In the genomic region with DNA sequence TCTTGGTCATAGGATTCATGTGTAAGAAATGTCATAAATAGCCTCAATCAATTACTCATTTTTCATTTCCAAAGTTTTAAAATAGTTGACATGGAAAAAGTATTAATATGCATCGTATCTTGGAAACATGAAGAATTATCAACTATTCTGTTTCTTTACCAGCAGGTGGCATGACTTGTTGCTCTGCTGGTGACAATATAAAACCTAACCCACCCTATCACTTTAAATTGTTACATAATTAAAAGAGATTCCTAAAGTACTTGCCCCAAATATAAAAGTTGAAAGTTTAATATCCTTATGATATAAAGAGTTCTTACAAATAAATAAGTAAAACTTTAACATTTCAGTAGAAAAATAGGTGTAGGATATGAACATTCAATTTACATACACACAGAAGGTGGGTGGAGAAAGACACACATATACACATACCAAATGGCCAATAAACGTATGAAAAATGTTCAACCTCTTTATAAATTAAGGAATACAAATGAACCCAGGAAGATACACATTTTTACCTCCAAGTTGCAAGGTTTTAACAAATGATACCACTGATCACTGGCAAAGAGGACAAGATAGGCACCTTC, we compare ENCODE assay signal across 9 cellular contexts. TPM values are rescaled to one million over a fixed set of nuclear protein-coding genes. Genes with fewer than 3 reads are reported as not detected.
A peak's percentile ranks its signal among the peaks of the same experiment; 100 is the strongest.
DNase-seq lines count a peak whose midpoint lies in the region; ATAC-seq and TF ChIP-seq lines count a peak whose summit lies in the region.
"Had no signal": no experiment of that assay in that cellular context is flagged by ENCODE, and none has a peak within 500 bp of the region (broad histone marks: within the 10 kb centered on the region; RNA-seq: fewer than 3 reads in every experiment).

No MANE protein-coding gene starts in this region.

- H3K9me2 ChIP-seq in GM23338 (ENCODE audit: insufficient read depth), result no peaks in the 10 kb centered on the region

- TF ChIP-seq CTCF in GM23338 (conservative IDR thresholded peaks at IDR 0.05; ENCODE audit: low read depth in 2 of 2) (peak; percentile 42 to 53), WTC11 (IDR thresholded peaks at IDR 0.05) (0 out of 2 replicates have a peak, but pooled peaks have one; percentile 18), kidney epithelial cell (IDR thresholded peaks at IDR 0.05; ENCODE audit: insufficient read depth, low read length, poor library complexity, severe bottlenecking) (peak; percentile 43)

- peaks cover 51% of the 10 kb centered on the region for H3K79me2 ChIP-seq in GM23338 (replicated peaks; ENCODE audit: insufficient read depth)

- H3K36me3 Mint-ChIP-seq in GM23338 (ENCODE audit: low read depth), result peaks cover 9% of the 10 kb centered on the region; the same call in 2 of the 3 replicates
- H3K36me3 Mint-ChIP-seq in WTC11, result no peaks in the 10 kb centered on the region
- H3K36me3 Mint-ChIP-seq: naive thymus-derived CD8-positive, alpha-beta T cell had no signal

- peaks cover 14% of the 10 kb centered on the region; the same call in 1 of the 2 replicates for H3K4me1 ChIP-seq in GM23338 (ENCODE audit: insufficient read depth)

- no peak overlapping the region for H3K4me2 ChIP-seq in GM23338

- H3K4me3 ChIP-seq in GM23338, result no peak overlapping the region
- H3K4me3 ChIP-seq in kidney epithelial cell (ENCODE audit: low read depth, low read length), result no peak overlapping the region

- H3K4me1 Mint-ChIP-seq in GM23338 (peaks cover 34% of the 10 kb centered on the region), WTC11 (peaks cover 39% of the 10 kb centered on the region)

- H3K36me3 ChIP-seq in GM23338 (ENCODE audit: insufficient read depth), result no peaks in the 10 kb centered on the region; the same call in 1 of the 2 replicates
- no peaks in the 10 kb centered on the region for H3K36me3 ChIP-seq in kidney epithelial cell (ENCODE audit: control insufficient read depth, insufficient read depth, low read length)

- no peaks in the 10 kb centered on the region for H3F3A ChIP-seq in GM23338 (replicated peaks; ENCODE audit: low read depth)

- no peak overlapping the region for H3K4me3 Mint-ChIP-seq in GM23338
- H3K4me3 Mint-ChIP-seq in WTC11, result no peak overlapping the region
- H3K4me3 Mint-ChIP-seq: naive thymus-derived CD8-positive, alpha-beta T cell had no signal

- no peak overlapping the region for H2AFZ ChIP-seq in GM23338

- H3K27ac Mint-ChIP-seq in GM23338 (no peak overlapping the region), WTC11 (no peak overlapping the region)

- DNase-seq in ACHN (peak; percentile 26), GM23338 (ENCODE audit: low spot score) (no peak), WTC11 (ENCODE audit: low spot score) (no peak), kidney epithelial cell (ENCODE audit: low read depth) (no peak), NCI-H1048 (lab: John Stamatoyannopoulos, UW) (no peak)
- no peak for DNase-seq in activated CD4-positive, CD25-positive, alpha-beta regulatory T cell (lab: John Stamatoyannopoulos, UW)

- H3K27me3 ChIP-seq in GM23338 (ENCODE audit: insufficient read depth) (no peaks in the 10 kb centered on the region), kidney epithelial cell (ENCODE audit: control insufficient read depth, insufficient read depth, low read length) (no peaks in the 10 kb centered on the region)

- no peak overlapping the region for H3K27ac ChIP-seq in GM23338 (ENCODE audit: low read depth)

- no peak for ATAC-seq in GM23338
- ATAC-seq in WTC11, result no peak
- no peak for ATAC-seq in HG03025 (IDR thresholded peaks at IDR 0.05; ENCODE audit: low FRiP score, unreplicated experiment)
- no peak for ATAC-seq in HG03097 (IDR thresholded peaks at IDR 0.05; ENCODE audit: low FRiP score, unreplicated experiment)
- ATAC-seq: naive thymus-derived CD8-positive, alpha-beta T cell had no signal

- POLR2A ChIA-PET in WTC11 (lab: Charles Lee), result no interaction called here

- H4K20me1 ChIP-seq in GM23338 (replicated peaks; ENCODE audit: insufficient read depth), result no peaks in the 10 kb centered on the region

- CTCF ChIA-PET in WTC11 (lab: Charles Lee), result no interaction called here

- no peaks in the 10 kb centered on the region for H3K27me3 Mint-ChIP-seq in GM23338 (ENCODE audit: insufficient read depth, low read depth, poor library complexity)
- H3K27me3 Mint-ChIP-seq in WTC11 (ENCODE audit: low read depth), result no peaks in the 10 kb centered on the region

- H3K9me3 Mint-ChIP-seq in GM23338 (no peaks in the 10 kb centered on the region), WTC11 (no peaks in the 10 kb centered on the region)
- H3K9me3 Mint-ChIP-seq: naive thymus-derived CD8-positive, alpha-beta T cell had no signal

- in situ Hi-C loops in ACHN (cut with HindIII; ENCODE audit: low pct_ligation_motif_present, low pct_unique_long_range_greater_than_20kb, low sequenced_read_pairs), result no loop called here

TF ChIP-seq in GM23338, 12 proteins besides CTCF, POLR2A, EP300 and RAD21 (continues in another document):
- TF ChIP-seq REST (IDR thresholded peaks at IDR 0.05; ENCODE audit: unreplicated experiment), result no peak
- TF ChIP-seq NANOG (IDR thresholded peaks at IDR 0.05; ENCODE audit: borderline replicate concordance), result no peak

TF ChIP-seq in WTC11, 78 proteins besides CTCF, POLR2A, EP300 and RAD21:
- TF ChIP-seq, protein P1, sequence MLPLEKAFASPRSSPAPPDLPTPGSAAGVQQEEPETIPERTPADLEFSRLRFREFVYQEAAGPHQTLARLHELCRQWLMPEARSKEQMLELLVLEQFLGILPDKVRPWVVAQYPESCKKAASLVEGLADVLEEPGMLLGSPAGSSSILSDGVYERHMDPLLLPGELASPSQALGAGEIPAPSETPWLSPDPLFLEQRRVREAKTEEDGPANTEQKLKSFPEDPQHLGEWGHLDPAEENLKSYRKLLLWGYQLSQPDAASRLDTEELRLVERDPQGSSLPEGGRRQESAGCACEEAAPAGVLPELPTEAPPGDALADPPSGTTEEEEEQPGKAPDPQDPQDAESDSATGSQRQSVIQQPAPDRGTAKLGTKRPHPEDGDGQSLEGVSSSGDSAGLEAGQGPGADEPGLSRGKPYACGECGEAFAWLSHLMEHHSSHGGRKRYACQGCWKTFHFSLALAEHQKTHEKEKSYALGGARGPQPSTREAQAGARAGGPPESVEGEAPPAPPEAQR (CRISPR knock-in tag; IDR thresholded peaks at IDR 0.05), result no peak
- no peak for TF ChIP-seq HMGXB4 (CRISPR knock-in tag; IDR thresholded peaks at IDR 0.05)
- no peak for TF ChIP-seq GRHL2 (CRISPR knock-in tag; IDR thresholded peaks at IDR 0.05; ENCODE audit: insufficient replicate concordance, severe bottlenecking)
- no peak for TF ChIP-seq NFATC4 (CRISPR knock-in tag; IDR thresholded peaks at IDR 0.05)
- no peak for TF ChIP-seq SOX15 (CRISPR knock-in tag; IDR thresholded peaks at IDR 0.05)

RNA-seq across cellular contexts. Expression of gene MAP1B, which starts 30.6 kb away (rescaled TPM):
- 111 and 263 TPM in 2 replicates for total RNA-seq in GM23338 (2014; rRNA removed; shearing (Covaris generic))
- 114 and 148 TPM in 2 replicates for polyA plus RNA-seq in GM23338 (2016; fragmentation: Nextera tagmentation; extraction: Ambion mirVana)
- total RNA-seq in WTC11 (2021) (65.4 to 95.0 TPM (median 65.7 TPM) in 3 replicates), kidney epithelial cell (136 and 295 TPM in 2 replicates)
- total RNA-seq: naive thymus-derived CD8-positive, alpha-beta T cell had no signal
